ENCODE assay signal across 15 cellular contexts in genomic region chr1:168443899-168444298, GRCh38.
DNase-seq lines count a peak whose midpoint lies in the region; ATAC-seq lines count a peak whose summit lies in the region.
"Had no signal": no experiment of that assay in that cellular context is flagged by ENCODE, and none has a peak within 500 bp of the region (broad histone marks: within the 10 kb centered on the region; RNA-seq: fewer than 3 reads in every experiment).

No MANE protein-coding gene starts in this region.

- peak; percentile 8 for DNase-seq in activated naive CD4-positive, alpha-beta T cell treated with Interleukin-2 at 50 U/mL for 16 hours
- no peak for DNase-seq in activated naive CD4-positive, alpha-beta T cell (lab: John Stamatoyannopoulos, UW)
- DNase-seq in activated CD4-positive, alpha-beta T cell treated with anti-CD3 and anti-CD28 coated beads for 48 hours: peak; percentile 9
- peak; percentile 54 for DNase-seq in activated naive CD8-positive, alpha-beta T cell treated with anti-CD3 and anti-CD28 coated beads, Interleukin-2, amount 10 ng/mL, durations not matched to agents 7 days and 5 days
- DNase-seq in glomerular visceral epithelial cell (ENCODE audit: extremely low spot score) (no peak), ureter (ENCODE audit: low spot score) (no peak), CD1c-positive myeloid dendritic cell (ENCODE audit: extremely low spot score) (no peak)
- DNase-seq: COR-L47, EL, heart left ventricle, left ventricle myocardium superior, NCI-H187 treated with DMSO at 0.1 percent for 48 hours, testis had no signal

- peaks cover 22% of the 10 kb centered on the region for H3K36me3 Mint-ChIP-seq in activated naive CD8-positive, alpha-beta T cell treated with anti-CD3 and anti-CD28 coated beads, Interleukin-2, amount 10 ng/mL, durations not matched to agents 7 days and 5 days
- peaks cover 4% of the 10 kb centered on the region for H3K36me3 Mint-ChIP-seq in stimulated activated naive CD8-positive, alpha-beta T cell treated with anti-CD3 and anti-CD28 coated beads, Interleukin-15, Interleukin-2, amounts not matched to agents 100 ng/mL and 50 ng/mL, for 24 hours (ENCODE audit: low read depth)
- H3K36me3 Mint-ChIP-seq: brain had no signal

- peaks cover 78% of the 10 kb centered on the region for H3K4me1 Mint-ChIP-seq in activated naive CD8-positive, alpha-beta T cell treated with anti-CD3 and anti-CD28 coated beads, Interleukin-2, amount 10 ng/mL, durations not matched to agents 7 days and 5 days
- H3K4me1 Mint-ChIP-seq in stimulated activated naive CD8-positive, alpha-beta T cell treated with anti-CD3 and anti-CD28 coated beads, Interleukin-15, Interleukin-2, amounts not matched to agents 100 ng/mL and 50 ng/mL, for 24 hours (ENCODE audit: low read depth): peaks cover 73% of the 10 kb centered on the region

- H3K27me3 Mint-ChIP-seq in activated naive CD8-positive, alpha-beta T cell treated with anti-CD3 and anti-CD28 coated beads, Interleukin-2, amount 10 ng/mL, durations not matched to agents 7 days and 5 days: no peaks in the 10 kb centered on the region
- H3K27me3 Mint-ChIP-seq in stimulated activated naive CD8-positive, alpha-beta T cell treated with anti-CD3 and anti-CD28 coated beads, Interleukin-15, Interleukin-2, amounts not matched to agents 100 ng/mL and 50 ng/mL, for 24 hours: no peaks in the 10 kb centered on the region

- H3K27ac Mint-ChIP-seq in activated naive CD8-positive, alpha-beta T cell treated with anti-CD3 and anti-CD28 coated beads, Interleukin-2, amount 10 ng/mL, durations not matched to agents 7 days and 5 days: peak overlapping the region; percentile 92
- peak overlapping the region; percentile 50 for H3K27ac Mint-ChIP-seq in stimulated activated naive CD8-positive, alpha-beta T cell treated with anti-CD3 and anti-CD28 coated beads, Interleukin-15, Interleukin-2, amounts not matched to agents 100 ng/mL and 50 ng/mL, for 24 hours
- H3K27ac Mint-ChIP-seq: brain had no signal

- H3K9me3 Mint-ChIP-seq in activated naive CD8-positive, alpha-beta T cell treated with anti-CD3 and anti-CD28 coated beads, Interleukin-2, amount 10 ng/mL, durations not matched to agents 7 days and 5 days: peaks cover 1% of the 10 kb centered on the region
- peaks cover 10% of the 10 kb centered on the region for H3K9me3 Mint-ChIP-seq in stimulated activated naive CD8-positive, alpha-beta T cell treated with anti-CD3 and anti-CD28 coated beads, Interleukin-15, Interleukin-2, amounts not matched to agents 100 ng/mL and 50 ng/mL, for 24 hours

- peak overlapping the region; percentile 66 for H3K4me3 Mint-ChIP-seq in activated naive CD8-positive, alpha-beta T cell treated with anti-CD3 and anti-CD28 coated beads, Interleukin-2, amount 10 ng/mL, durations not matched to agents 7 days and 5 days
- peak overlapping the region; percentile 17 for H3K4me3 Mint-ChIP-seq in stimulated activated naive CD8-positive, alpha-beta T cell treated with anti-CD3 and anti-CD28 coated beads, Interleukin-15, Interleukin-2, amounts not matched to agents 100 ng/mL and 50 ng/mL, for 24 hours
- H3K4me3 Mint-ChIP-seq: brain had no signal

- peak; percentile 70 for ATAC-seq in activated naive CD8-positive, alpha-beta T cell treated with anti-CD3 and anti-CD28 coated beads, Interleukin-2, amount 10 ng/mL, durations not matched to agents 7 days and 5 days (ENCODE audit: low read depth)
- ATAC-seq: heart left ventricle, left ventricle myocardium superior had no signal

- POLR2A ChIA-PET in activated naive CD8-positive, alpha-beta T cell treated with anti-CD3 and anti-CD28 coated beads, Interleukin-2, amount 10 ng/mL, durations not matched to agents 7 days and 5 days (lab: Charles Lee): interaction anchor here (0.6 to 8.9 kb wide), 17 partner anchors 9 to 924 kb away, joined by 3 to 104 read pairs (median 4); partner anchors contain the start of genes BLZF1, NME7 and XCL2

Comparison
In these comparisons a context has a peak if more than half of its experiments do, and no peak if none do; other contexts are left out.
1. DNase-seq: peak in activated naive CD4-positive, alpha-beta T cell treated with Interleukin-2 at 50 U/mL for 16 hours (single experiment), activated CD4-positive, alpha-beta T cell treated with anti-CD3 and anti-CD28 coated beads for 48 hours (single experiment) and activated naive CD8-positive, alpha-beta T cell treated with anti-CD3 and anti-CD28 coated beads, Interleukin-2, amount 10 ng/mL, durations not matched to agents 7 days and 5 days (single experiment); none in activated naive CD4-positive, alpha-beta T cell (0 of 4), glomerular visceral epithelial cell (single experiment), ureter (single experiment) and CD1c-positive myeloid dendritic cell (single experiment).